ENCODE assay signal across 8 cellular contexts in genomic region chr7:74655785-74656420, GRCh38. TPM values are rescaled to one million over a fixed set of nuclear protein-coding genes. Genes with fewer than 3 reads are reported as not detected.
A peak's percentile ranks its signal among the peaks of the same experiment; 100 is the strongest.
DNase-seq lines count a peak whose midpoint lies in the region; ATAC-seq lines count a peak whose summit lies in the region.

No MANE protein-coding gene starts in this region.

- H3K27ac ChIP-seq in iPS-18a (ENCODE audit: low read length) (peak overlapping the region; percentile 65), substantia nigra (ENCODE audit: low read depth, low read length, poor library complexity, severe bottlenecking) (peak overlapping the region; percentile 74)

- H3K4me3 ChIP-seq in iPS-18a (ENCODE audit: low read length): peak overlapping the region; percentile 86

- H3K9me3 Mint-ChIP-seq in T-helper 1 cell treated with Interleukin-12 subunit alpha and Interleukin-12 subunit beta and Interleukin-4 antibody, amounts not matched to agents 30 μg/mL and 1 μg/mL, for 36 hours: no peaks in the 10 kb centered on the region
- H3K9me3 Mint-ChIP-seq in activated CD8-positive, alpha-beta T cell treated with anti-CD3 and anti-CD28 coated beads, Interleukin-2, amount 10 ng/mL, durations not matched to agents 7 days and 5 days (ENCODE audit: insufficient read depth): no peaks in the 10 kb centered on the region

- H3K27ac Mint-ChIP-seq in T-helper 1 cell treated with Interleukin-12 subunit alpha and Interleukin-12 subunit beta and Interleukin-4 antibody, amounts not matched to agents 30 μg/mL and 1 μg/mL, for 36 hours: peak overlapping the region; percentile 80
- peak overlapping the region; percentile 91 for H3K27ac Mint-ChIP-seq in activated CD8-positive, alpha-beta T cell treated with anti-CD3 and anti-CD28 coated beads, Interleukin-2, amount 10 ng/mL, durations not matched to agents 7 days and 5 days

- H3K27me3 ChIP-seq in iPS-18a (ENCODE audit: control insufficient read depth, insufficient read depth, low read length): no peaks in the 10 kb centered on the region

- no peak for ATAC-seq in activated CD8-positive, alpha-beta T cell treated with anti-CD3 and anti-CD28 coated beads, Interleukin-2, amount 10 ng/mL, durations not matched to agents 7 days and 5 days
- ATAC-seq in left colon: no peak
- no peak for ATAC-seq in GM18511 (IDR thresholded peaks at IDR 0.05; ENCODE audit: unreplicated experiment)

- peaks cover 35% of the 10 kb centered on the region for H3K4me1 Mint-ChIP-seq in T-helper 1 cell treated with Interleukin-12 subunit alpha and Interleukin-12 subunit beta and Interleukin-4 antibody, amounts not matched to agents 30 μg/mL and 1 μg/mL, for 36 hours (ENCODE audit: low read depth)
- H3K4me1 Mint-ChIP-seq in activated CD8-positive, alpha-beta T cell treated with anti-CD3 and anti-CD28 coated beads, Interleukin-2, amount 10 ng/mL, durations not matched to agents 7 days and 5 days (ENCODE audit: low read depth): peaks cover 49% of the 10 kb centered on the region

- intact Hi-C loops in left colon (cut with DNase I, micrococcal nuclease): no loop called here

- peaks cover 26% of the 10 kb centered on the region for H3K4me1 ChIP-seq in iPS-18a (ENCODE audit: control insufficient read depth, low read depth, low read length)

- H3K36me3 ChIP-seq in iPS-18a (ENCODE audit: control insufficient read depth, low read depth, low read length): no peaks in the 10 kb centered on the region

- H3K36me3 Mint-ChIP-seq in T-helper 1 cell treated with Interleukin-12 subunit alpha and Interleukin-12 subunit beta and Interleukin-4 antibody, amounts not matched to agents 30 μg/mL and 1 μg/mL, for 36 hours (ENCODE audit: low read depth): peaks cover 6% of the 10 kb centered on the region
- H3K36me3 Mint-ChIP-seq in activated CD8-positive, alpha-beta T cell treated with anti-CD3 and anti-CD28 coated beads, Interleukin-2, amount 10 ng/mL, durations not matched to agents 7 days and 5 days (ENCODE audit: low read depth): peaks cover 18% of the 10 kb centered on the region

- H3K9me3 ChIP-seq in iPS-18a (ENCODE audit: control insufficient read depth, low read depth, low read length): no peaks in the 10 kb centered on the region

- H3K4me3 Mint-ChIP-seq in T-helper 1 cell treated with Interleukin-12 subunit alpha and Interleukin-12 subunit beta and Interleukin-4 antibody, amounts not matched to agents 30 μg/mL and 1 μg/mL, for 36 hours: peak overlapping the region; percentile 88
- H3K4me3 Mint-ChIP-seq in activated CD8-positive, alpha-beta T cell treated with anti-CD3 and anti-CD28 coated beads, Interleukin-2, amount 10 ng/mL, durations not matched to agents 7 days and 5 days: peak overlapping the region; percentile 86

- CTCF ChIA-PET in activated CD8-positive, alpha-beta T cell treated with anti-CD3 and anti-CD28 coated beads, Interleukin-2, amount 10 ng/mL, durations not matched to agents 7 days and 5 days (lab: Charles Lee): no interaction called here

- H3K9ac ChIP-seq in iPS-18a (ENCODE audit: low read length): peak overlapping the region; percentile 99

- DNase-seq in T-helper 1 cell: no peak
- no peak for DNase-seq in activated CD8-positive, alpha-beta T cell treated with anti-CD3 and anti-CD28 coated beads, Interleukin-2, amount 10 ng/mL, durations not matched to agents 7 days and 5 days
- DNase-seq in substantia nigra (lab: John Stamatoyannopoulos, UW): no peak
- DNase-seq in SKM-1 treated with dmso at 0.1 percent for 144 hours (lab: John Stamatoyannopoulos, UW; ENCODE audit: unreplicated experiment): no peak
- no peak for DNase-seq in left colon

- H3K27me3 Mint-ChIP-seq in T-helper 1 cell treated with Interleukin-12 subunit alpha and Interleukin-12 subunit beta and Interleukin-4 antibody, amounts not matched to agents 30 μg/mL and 1 μg/mL, for 36 hours (ENCODE audit: low read depth): no peaks in the 10 kb centered on the region
- no peaks in the 10 kb centered on the region for H3K27me3 Mint-ChIP-seq in activated CD8-positive, alpha-beta T cell treated with anti-CD3 and anti-CD28 coated beads, Interleukin-2, amount 10 ng/mL, durations not matched to agents 7 days and 5 days (ENCODE audit: low read depth)

- POLR2A ChIA-PET in activated CD8-positive, alpha-beta T cell treated with anti-CD3 and anti-CD28 coated beads, Interleukin-2, amount 10 ng/mL, durations not matched to agents 7 days and 5 days (lab: Charles Lee): interaction anchor here (1.1 kb wide), 1 partner anchor 12 kb away, joined by 4 read pairs; no protein-coding TSS in a partner anchor

RNA-seq across cellular contexts. Expression of gene GTF2I, which starts 1.6 kb away (rescaled TPM):
- 100 to 1,000 TPM; 173 to 177 TPM for total RNA-seq in activated CD8-positive, alpha-beta T cell treated with anti-CD3 and anti-CD28 coated beads, Interleukin-2, amount 10 ng/mL, durations not matched to agents 7 days and 5 days
- total RNA-seq in left colon: 100 to 1,000 TPM; 126 to 129 TPM
